In the genomic region with DNA sequence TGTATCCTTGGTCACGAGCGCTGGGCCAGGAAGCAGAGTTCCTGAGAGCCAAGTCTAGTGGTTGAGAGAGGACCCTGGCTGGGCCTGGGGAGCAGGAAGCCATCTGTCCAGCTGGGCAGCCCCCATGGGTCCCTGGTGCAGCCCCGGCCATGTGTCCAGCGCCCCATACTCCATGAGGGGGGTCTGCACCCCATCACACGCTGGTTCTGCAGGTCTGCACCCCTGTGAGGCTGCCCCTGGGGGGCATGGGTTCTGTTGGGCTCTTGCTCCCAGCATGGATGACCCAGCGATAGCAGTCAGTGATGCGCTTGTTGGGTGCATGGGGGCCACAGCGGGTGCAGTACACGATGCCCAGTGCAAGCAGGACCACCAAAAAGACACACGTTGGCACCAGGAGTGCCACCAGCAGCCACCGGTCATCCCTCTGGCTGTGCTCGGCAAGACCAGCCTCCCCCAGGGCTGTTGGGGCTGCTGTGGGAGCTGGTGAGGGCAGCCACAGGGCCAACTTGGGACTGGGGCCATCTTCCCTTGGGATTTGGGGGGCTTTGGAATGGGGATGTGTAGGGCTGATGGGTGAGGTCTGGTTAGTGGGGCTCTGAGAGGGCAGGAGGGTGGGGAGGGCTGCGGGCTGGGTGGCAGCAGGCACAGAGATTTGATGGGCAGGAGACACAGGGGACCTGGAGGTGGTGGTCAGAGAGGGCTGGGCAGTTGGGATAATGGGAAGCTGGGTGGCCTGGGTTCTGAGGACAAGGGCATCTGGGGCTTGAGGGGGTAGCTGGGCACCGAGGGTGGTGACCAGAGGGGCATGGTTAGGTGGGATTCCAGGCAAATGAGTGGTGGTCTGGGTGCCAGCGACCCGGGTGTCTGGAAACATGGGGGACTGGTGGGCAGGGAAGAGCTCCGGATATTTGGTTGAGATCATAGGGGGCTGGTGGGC, we compare ENCODE assay signal across 11 cellular contexts. TPM values are rescaled to one million over a fixed set of nuclear protein-coding genes. Genes with fewer than 3 reads are reported as not detected.
DNase-seq lines count a peak whose midpoint lies in the region; ATAC-seq and TF ChIP-seq lines count a peak whose summit lies in the region.
"Had no signal": no experiment of that assay in that cellular context is flagged by ENCODE, and none has a peak within 500 bp of the region (broad histone marks: within the 10 kb centered on the region; RNA-seq: fewer than 3 reads in every experiment).

No MANE protein-coding gene starts in this region.

- no peaks in the 10 kb centered on the region for H3K36me3 ChIP-seq in naive thymus-derived CD4-positive, alpha-beta T cell (ENCODE audit: control insufficient read depth in 2 of 3, insufficient read depth in 3 of 3, low read length in 3 of 3)
- no peaks in the 10 kb centered on the region for H3K36me3 ChIP-seq in upper lobe of right lung

- peaks cover 33 to 59% of the 10 kb centered on the region in 2 donors for H3K4me1 ChIP-seq in naive thymus-derived CD4-positive, alpha-beta T cell (ENCODE audit: control insufficient read depth in 2 of 2, insufficient read depth in 2 of 2, low read length in 2 of 2)
- peaks cover 30% of the 10 kb centered on the region for H3K4me1 ChIP-seq in upper lobe of right lung

- H3K27ac ChIP-seq in naive thymus-derived CD4-positive, alpha-beta T cell (ENCODE audit: low read depth, low read length): peak overlapping the region; percentile 99
- peak overlapping the region; percentile 84 for H3K27ac ChIP-seq in upper lobe of right lung

- no peak for TF ChIP-seq CTCF in upper lobe of right lung (IDR thresholded peaks at IDR 0.05)

- peaks cover 17% of the 10 kb centered on the region for H3K36me3 Mint-ChIP-seq in central memory CD8-positive, alpha-beta T cell (ENCODE audit: insufficient read depth)
- H3K36me3 Mint-ChIP-seq in naive thymus-derived CD4-positive, alpha-beta T cell: peaks cover 0 to 7% (median 0%) of the 10 kb centered on the region in 5 donors

- H3K27ac Mint-ChIP-seq in central memory CD8-positive, alpha-beta T cell (ENCODE audit: low read depth): peak overlapping the region; percentile 84
- peak overlapping the region; percentile 66 to 100 (median 98) for H3K27ac Mint-ChIP-seq in naive thymus-derived CD4-positive, alpha-beta T cell

- DNase-seq in Right ventricle myocardium inferior (ENCODE audit: missing footprints): peak; percentile 35
- DNase-seq in Right ventricle myocardium superior: no peak
- no peak for DNase-seq in central memory CD8-positive, alpha-beta T cell (ENCODE audit: low spot score in 2 of 2)
- DNase-seq in naive thymus-derived CD4-positive, alpha-beta T cell: no peak
- DNase-seq in upper lobe of right lung: peak; percentile 64
- no peak for DNase-seq in T-helper 2 cell
- DNase-seq: NCI-H1092; stimulated activated CD4-positive, alpha-beta T cell treated with anti-CD3 and anti-CD28 coated beads, Interleukin-4, amount 100 ng/mL, for 1 hour had no signal

- H3K4me1 Mint-ChIP-seq in central memory CD8-positive, alpha-beta T cell: peaks cover 47% of the 10 kb centered on the region
- peaks cover 31 to 61% (median 49%) of the 10 kb centered on the region in 7 donors for H3K4me1 Mint-ChIP-seq in naive thymus-derived CD4-positive, alpha-beta T cell

- intact Hi-C loops in Right ventricle myocardium inferior (cut with DNase I): loop anchor here (5.0 kb wide), 1 partner anchor 32 kb away; the partner anchor contains the start of genes B4GAT1 and BRMS1
- intact Hi-C loops in Right ventricle myocardium superior (cut with DNase I): loop anchor here (10.0 kb wide), 1 partner anchor 70 kb away; no protein-coding TSS in a partner anchor
- intact Hi-C loops in naive thymus-derived CD4-positive, alpha-beta T cell (cut with micrococcal nuclease): loop anchor here in 1 of 2 donors (5.0 kb wide), 1 partner anchor 1192 kb away; the partner anchor contains the start of genes CDK2AP2 and PITPNM1
- intact Hi-C loops in upper lobe of right lung (cut with DNase I): loop anchor here (10.0 kb wide), 1 partner anchor 70 kb away; no protein-coding TSS in a partner anchor

- ATAC-seq in Right ventricle myocardium inferior: no peak
- no peak for ATAC-seq in Right ventricle myocardium superior (ENCODE audit: poor library complexity)
- ATAC-seq in central memory CD8-positive, alpha-beta T cell (replicated peaks; ENCODE audit: extremely low read depth, poor library complexity, severe bottlenecking): no peak
- no peak for ATAC-seq in naive thymus-derived CD4-positive, alpha-beta T cell
- no peak for ATAC-seq in upper lobe of right lung
- no peak for ATAC-seq in GM19023 (IDR thresholded peaks at IDR 0.05; ENCODE audit: unreplicated experiment)
- no peak for ATAC-seq in HG02588 (IDR thresholded peaks at IDR 0.05; ENCODE audit: unreplicated experiment)

- no peaks in the 10 kb centered on the region for H3K9me3 Mint-ChIP-seq in central memory CD8-positive, alpha-beta T cell
- peaks cover 0 to 2% (median 0%) of the 10 kb centered on the region in 11 donors for H3K9me3 Mint-ChIP-seq in naive thymus-derived CD4-positive, alpha-beta T cell

- H3K27me3 Mint-ChIP-seq in central memory CD8-positive, alpha-beta T cell: no peaks in the 10 kb centered on the region
- peaks cover 0 to 9% (median 0%) of the 10 kb centered on the region in 5 donors for H3K27me3 Mint-ChIP-seq in naive thymus-derived CD4-positive, alpha-beta T cell

- no peak overlapping the region for H3K4me3 ChIP-seq in naive thymus-derived CD4-positive, alpha-beta T cell (ENCODE audit: low read length)
- peak overlapping the region; percentile 65 for H3K4me3 ChIP-seq in upper lobe of right lung

- H3K4me3 Mint-ChIP-seq in central memory CD8-positive, alpha-beta T cell: peak overlapping the region; percentile 79
- H3K4me3 Mint-ChIP-seq in naive thymus-derived CD4-positive, alpha-beta T cell: peak overlapping the region in 9 of 10 donors; percentile 63 to 97 (median 92)

- H3K27me3 ChIP-seq in naive thymus-derived CD4-positive, alpha-beta T cell (ENCODE audit: control insufficient read depth in 2 of 2, insufficient read depth in 2 of 2, low read length in 2 of 2): no peaks in the 10 kb centered on the region
- H3K27me3 ChIP-seq in upper lobe of right lung: no peaks in the 10 kb centered on the region

- H3K9me3 ChIP-seq in naive thymus-derived CD4-positive, alpha-beta T cell (ENCODE audit: control insufficient read depth in 2 of 3, low read length in 3 of 3): no peaks in the 10 kb centered on the region
- H3K9me3 ChIP-seq in upper lobe of right lung: no peaks in the 10 kb centered on the region

- CTCF ChIA-PET in naive thymus-derived CD4-positive, alpha-beta T cell (lab: Charles Lee): no interaction called here

- POLR2A ChIA-PET in naive thymus-derived CD4-positive, alpha-beta T cell (lab: Charles Lee): interaction anchor here (0.7 to 3.9 kb wide), 6 partner anchors 11 to 312 kb away, joined by 3 to 89 read pairs (median 4); partner anchors contain the start of genes B4GAT1, BANF1 and EIF1AD

RNA-seq across cellular contexts. Expression of gene CD248, which starts 2.0 kb away (rescaled TPM):
- total RNA-seq in Right ventricle myocardium inferior: 26.7 TPM
- 15.7 TPM for total RNA-seq in Right ventricle myocardium superior
- 1 to 10 TPM in 4 of 5 experiments, under 1 TPM in 1; 0.36 to 4.6 (median 1.8) TPM for total RNA-seq in naive thymus-derived CD4-positive, alpha-beta T cell
- polyA plus RNA-seq in naive thymus-derived CD4-positive, alpha-beta T cell: 10 to 100 TPM; 10.6 to 10.9 TPM
- 10.0 TPM for total RNA-seq in upper lobe of right lung

RNA-seq across cellular contexts. Expression of gene RIN1, which starts 21.4 kb away (rescaled TPM):
- total RNA-seq in Right ventricle myocardium inferior (1.6 TPM), Right ventricle myocardium superior (1.0 TPM), upper lobe of right lung (7.4 TPM)
- total RNA-seq in naive thymus-derived CD4-positive, alpha-beta T cell: 10 to 100 TPM in 3 of 5 experiments, 1 to 10 TPM in 2; 1.4 to 22.9 (median 12.3) TPM
- 1 to 10 TPM; 2.6 to 9.1 TPM for polyA plus RNA-seq in naive thymus-derived CD4-positive, alpha-beta T cell

RNA-seq across cellular contexts. Expression of gene TMEM151A, which starts 23.1 kb away (rescaled TPM):
- 0.14 TPM for total RNA-seq in Right ventricle myocardium inferior
- not detected for total RNA-seq in Right ventricle myocardium superior
- under 1 TPM in 2 of 5 experiments, not detected in 3; 0.11 to 0.29 TPM for total RNA-seq in naive thymus-derived CD4-positive, alpha-beta T cell
- not detected for polyA plus RNA-seq in naive thymus-derived CD4-positive, alpha-beta T cell
- 0.41 TPM for total RNA-seq in upper lobe of right lung
- polyA plus RNA-seq: CD14-positive monocyte had no signal

RNA-seq across cellular contexts. Expression of gene YIF1A, which starts 25.9 kb away (rescaled TPM):
- total RNA-seq in Right ventricle myocardium inferior: 48.7 TPM
- 38.4 TPM for total RNA-seq in Right ventricle myocardium superior
- 10 to 100 TPM; 25.0 to 66.2 (median 33.3) TPM for total RNA-seq in naive thymus-derived CD4-positive, alpha-beta T cell
- polyA plus RNA-seq in naive thymus-derived CD4-positive, alpha-beta T cell: 10 to 100 TPM; 49.3 to 49.5 TPM
- total RNA-seq in upper lobe of right lung: 66.9 TPM

RNA-seq across cellular contexts. Expression of gene BRMS1, which starts 30.1 kb away (rescaled TPM):
- total RNA-seq in Right ventricle myocardium inferior (14.6 TPM), Right ventricle myocardium superior (15.1 TPM), upper lobe of right lung (32.1 TPM)
- 10 to 100 TPM; 35.9 to 50.8 (median 48.4) TPM for total RNA-seq in naive thymus-derived CD4-positive, alpha-beta T cell
- 10 to 100 TPM; 56.7 to 73.5 TPM for polyA plus RNA-seq in naive thymus-derived CD4-positive, alpha-beta T cell

Comparison
In these comparisons a context has a peak if more than half of its experiments do, and no peak if none do; other contexts are left out.
1. DNase-seq: peak in Right ventricle myocardium inferior (single experiment) and upper lobe of right lung (single experiment); none in Right ventricle myocardium superior (single experiment), central memory CD8-positive, alpha-beta T cell (0 of 2), naive thymus-derived CD4-positive, alpha-beta T cell (0 of 9) and T-helper 2 cell (0 of 5).